14 cellular contexts compared by ENCODE assay signal in the genomic region with DNA sequence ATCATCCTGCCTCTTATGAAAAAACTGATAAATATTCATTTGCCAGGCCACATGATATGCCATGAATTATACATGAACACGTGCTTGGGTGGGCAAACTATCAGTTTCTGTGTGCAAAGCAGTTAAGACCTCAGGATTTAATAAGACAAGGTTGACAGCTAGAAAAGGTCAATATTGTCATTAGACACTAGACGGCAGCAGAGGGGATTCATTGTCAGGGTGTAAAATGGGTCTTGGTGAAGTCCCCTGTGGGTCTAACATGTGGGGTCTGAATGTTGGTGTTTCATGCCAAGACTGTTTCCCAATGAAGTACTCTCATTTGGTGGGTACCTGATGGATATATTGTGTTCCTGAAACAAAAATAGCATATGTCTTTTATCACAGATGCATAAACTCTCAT.
DNase-seq lines count a peak whose midpoint lies in the region; ATAC-seq and TF ChIP-seq lines count a peak whose summit lies in the region.
"Had no signal": no experiment of that assay in that cellular context is flagged by ENCODE, and none has a peak within 500 bp of the region (broad histone marks: within the 10 kb centered on the region; RNA-seq: fewer than 3 reads in every experiment).

No MANE protein-coding gene starts in this region.

- DNase-seq in Ammon's horn (ENCODE audit: low spot score) (peak; percentile 17), GM23338 (ENCODE audit: low spot score) (peak; percentile 29), NCI-H82 treated with DMSO at 0.1 percent for 48 hours (lab: John Stamatoyannopoulos, UW; ENCODE audit: unreplicated experiment) (peak; percentile 28), epithelial cell of proximal tubule (ENCODE audit: low read depth) (no peak), mucosa of gallbladder (ENCODE audit: low spot score) (no peak)
- DNase-seq in activated naive CD8-positive, alpha-beta T cell treated with anti-CD3 and anti-CD28 coated beads, Interleukin-2, amount 50 U/mL, for 24 hours, result no peak
- no peak for DNase-seq in stimulated activated naive B cell treated with anti-CD40 and anti-IgM and Interleukin-4, amounts not matched to agents 10 μg/mL and 1 μg/mL and 100 μg/mL, for 72 hours
- DNase-seq in activated T-cell treated with anti-CD3 and anti-CD28 coated beads, Interleukin-2, amount 50 U/mL, for 24 hours, result no peak
- DNase-seq: activated CD4-positive, CD25-positive, alpha-beta regulatory T cell; activated naive CD4-positive, alpha-beta T cell treated with anti-CD3 and anti-CD28 coated beads, Interleukin-2, amount 10 ng/mL, durations not matched to agents 7 days and 5 days; effector memory CD8-positive, alpha-beta T cell; kidney glomerular epithelial cell had no signal

- no peaks in the 10 kb centered on the region for H4K20me1 ChIP-seq in GM23338 (replicated peaks; ENCODE audit: insufficient read depth)
- H4K20me1 ChIP-seq: BLaER1 treated with 17β-estradiol and CSF1 and Interleukin-3, amounts not matched to agents 10 nM and 100 nM had no signal

- TF ChIP-seq CTCF in GM23338 (conservative IDR thresholded peaks at IDR 0.05; ENCODE audit: low read depth in 2 of 2), result peak; percentile 45 to 50
- TF ChIP-seq CTCF in epithelial cell of proximal tubule (conservative IDR thresholded peaks at IDR 0.05; ENCODE audit: low read depth, low read length), result peak; percentile 52

- no peaks in the 10 kb centered on the region for H3K36me3 Mint-ChIP-seq in GM23338 (ENCODE audit: low read depth)
- H3K36me3 Mint-ChIP-seq in activated naive CD8-positive, alpha-beta T cell treated with anti-CD3 and anti-CD28 coated beads, Interleukin-2, amount 50 U/mL, for 24 hours (ENCODE audit: low read depth), result no peaks in the 10 kb centered on the region
- H3K36me3 Mint-ChIP-seq in stimulated activated naive B cell treated with anti-CD40 and anti-IgM and Interleukin-4, amounts not matched to agents 10 μg/mL and 1 μg/mL and 100 μg/mL, for 72 hours, result no peaks in the 10 kb centered on the region
- no peaks in the 10 kb centered on the region for H3K36me3 Mint-ChIP-seq in activated T-cell treated with anti-CD3 and anti-CD28 coated beads, Interleukin-2, amount 50 U/mL, for 24 hours (ENCODE audit: low read depth)
- H3K36me3 Mint-ChIP-seq: activated naive CD4-positive, alpha-beta T cell treated with anti-CD3 and anti-CD28 coated beads, Interleukin-2, amount 10 ng/mL, durations not matched to agents 7 days and 5 days had no signal

- ATAC-seq in GM23338, result no peak
- ATAC-seq in activated naive CD8-positive, alpha-beta T cell treated with anti-CD3 and anti-CD28 coated beads, Interleukin-2, amount 50 U/mL, for 24 hours, result no peak
- ATAC-seq in stimulated activated naive B cell treated with anti-CD40 and anti-IgM and Interleukin-4, amounts not matched to agents 10 μg/mL and 1 μg/mL and 100 μg/mL, for 72 hours (replicated peaks), result no peak
- ATAC-seq: effector memory CD8-positive, alpha-beta T cell had no signal

- no peak overlapping the region for H3K4me3 Mint-ChIP-seq in GM23338
- H3K4me3 Mint-ChIP-seq in activated naive CD8-positive, alpha-beta T cell treated with anti-CD3 and anti-CD28 coated beads, Interleukin-2, amount 50 U/mL, for 24 hours, result no peak overlapping the region
- no peak overlapping the region for H3K4me3 Mint-ChIP-seq in stimulated activated naive B cell treated with anti-CD40 and anti-IgM and Interleukin-4, amounts not matched to agents 10 μg/mL and 1 μg/mL and 100 μg/mL, for 72 hours
- no peak overlapping the region for H3K4me3 Mint-ChIP-seq in activated T-cell treated with anti-CD3 and anti-CD28 coated beads, Interleukin-2, amount 50 U/mL, for 24 hours
- H3K4me3 Mint-ChIP-seq: activated naive CD4-positive, alpha-beta T cell treated with anti-CD3 and anti-CD28 coated beads, Interleukin-2, amount 10 ng/mL, durations not matched to agents 7 days and 5 days; effector memory CD8-positive, alpha-beta T cell had no signal

- H3K4me1 Mint-ChIP-seq in GM23338, result no peaks in the 10 kb centered on the region
- no peaks in the 10 kb centered on the region for H3K4me1 Mint-ChIP-seq in activated naive CD8-positive, alpha-beta T cell treated with anti-CD3 and anti-CD28 coated beads, Interleukin-2, amount 50 U/mL, for 24 hours
- no peaks in the 10 kb centered on the region for H3K4me1 Mint-ChIP-seq in stimulated activated naive B cell treated with anti-CD40 and anti-IgM and Interleukin-4, amounts not matched to agents 10 μg/mL and 1 μg/mL and 100 μg/mL, for 72 hours
- H3K4me1 Mint-ChIP-seq in activated T-cell treated with anti-CD3 and anti-CD28 coated beads, Interleukin-2, amount 50 U/mL, for 24 hours (ENCODE audit: low read depth), result no peaks in the 10 kb centered on the region
- H3K4me1 Mint-ChIP-seq: activated naive CD4-positive, alpha-beta T cell treated with anti-CD3 and anti-CD28 coated beads, Interleukin-2, amount 10 ng/mL, durations not matched to agents 7 days and 5 days had no signal

- no peak overlapping the region for H3K4me2 ChIP-seq in GM23338
- H3K4me2 ChIP-seq: BLaER1 treated with 17β-estradiol and CSF1 and Interleukin-3, amounts not matched to agents 10 nM and 100 nM had no signal

- H3K27me3 Mint-ChIP-seq in GM23338 (ENCODE audit: insufficient read depth, low read depth, poor library complexity), result peaks cover 3% of the 10 kb centered on the region
- peaks cover 16% of the 10 kb centered on the region for H3K27me3 Mint-ChIP-seq in activated naive CD8-positive, alpha-beta T cell treated with anti-CD3 and anti-CD28 coated beads, Interleukin-2, amount 50 U/mL, for 24 hours
- H3K27me3 Mint-ChIP-seq in stimulated activated naive B cell treated with anti-CD40 and anti-IgM and Interleukin-4, amounts not matched to agents 10 μg/mL and 1 μg/mL and 100 μg/mL, for 72 hours, result peaks cover 18 to 34% of the 10 kb centered on the region in 2 donors
- peaks cover 20% of the 10 kb centered on the region for H3K27me3 Mint-ChIP-seq in activated T-cell treated with anti-CD3 and anti-CD28 coated beads, Interleukin-2, amount 50 U/mL, for 24 hours

- no peaks in the 10 kb centered on the region for H3F3A ChIP-seq in GM23338 (replicated peaks; ENCODE audit: low read depth)

- H3K36me3 ChIP-seq in GM23338 (ENCODE audit: insufficient read depth), result no peaks in the 10 kb centered on the region
- H3K36me3 ChIP-seq: BLaER1 treated with 17β-estradiol and CSF1 and Interleukin-3, amounts not matched to agents 10 nM and 100 nM; HAP-1 had no signal

- no peaks in the 10 kb centered on the region for H3K9me3 Mint-ChIP-seq in GM23338
- H3K9me3 Mint-ChIP-seq in activated naive CD8-positive, alpha-beta T cell treated with anti-CD3 and anti-CD28 coated beads, Interleukin-2, amount 50 U/mL, for 24 hours, result no peaks in the 10 kb centered on the region
- peaks cover 0 to 4% of the 10 kb centered on the region in 2 donors for H3K9me3 Mint-ChIP-seq in stimulated activated naive B cell treated with anti-CD40 and anti-IgM and Interleukin-4, amounts not matched to agents 10 μg/mL and 1 μg/mL and 100 μg/mL, for 72 hours
- no peaks in the 10 kb centered on the region for H3K9me3 Mint-ChIP-seq in activated T-cell treated with anti-CD3 and anti-CD28 coated beads, Interleukin-2, amount 50 U/mL, for 24 hours
- H3K9me3 Mint-ChIP-seq: activated naive CD4-positive, alpha-beta T cell treated with anti-CD3 and anti-CD28 coated beads, Interleukin-2, amount 10 ng/mL, durations not matched to agents 7 days and 5 days; effector memory CD8-positive, alpha-beta T cell had no signal

- no peaks in the 10 kb centered on the region for H3K4me1 ChIP-seq in GM23338 (ENCODE audit: insufficient read depth)
- H3K4me1 ChIP-seq: BLaER1 treated with 17β-estradiol and CSF1 and Interleukin-3, amounts not matched to agents 10 nM and 100 nM; HAP-1 had no signal

- no peak overlapping the region for H3K27ac Mint-ChIP-seq in GM23338
- H3K27ac Mint-ChIP-seq in activated naive CD8-positive, alpha-beta T cell treated with anti-CD3 and anti-CD28 coated beads, Interleukin-2, amount 50 U/mL, for 24 hours, result no peak overlapping the region
- no peak overlapping the region for H3K27ac Mint-ChIP-seq in stimulated activated naive B cell treated with anti-CD40 and anti-IgM and Interleukin-4, amounts not matched to agents 10 μg/mL and 1 μg/mL and 100 μg/mL, for 72 hours
- H3K27ac Mint-ChIP-seq in activated T-cell treated with anti-CD3 and anti-CD28 coated beads, Interleukin-2, amount 50 U/mL, for 24 hours, result no peak overlapping the region
- H3K27ac Mint-ChIP-seq: activated naive CD4-positive, alpha-beta T cell treated with anti-CD3 and anti-CD28 coated beads, Interleukin-2, amount 10 ng/mL, durations not matched to agents 7 days and 5 days; effector memory CD8-positive, alpha-beta T cell had no signal

- H3K79me2 ChIP-seq in GM23338 (replicated peaks; ENCODE audit: insufficient read depth), result no peaks in the 10 kb centered on the region

- H3K27me3 ChIP-seq in GM23338 (ENCODE audit: insufficient read depth), result no peaks in the 10 kb centered on the region
- H3K27me3 ChIP-seq: BLaER1 treated with 17β-estradiol and CSF1 and Interleukin-3, amounts not matched to agents 10 nM and 100 nM had no signal

- H3K27ac ChIP-seq in GM23338 (ENCODE audit: low read depth), result no peak overlapping the region
- H3K27ac ChIP-seq: BLaER1 treated with 17β-estradiol and CSF1 and Interleukin-3, amounts not matched to agents 10 nM and 100 nM had no signal

- H3K4me3 ChIP-seq in GM23338, result no peak overlapping the region
- no peak overlapping the region for H3K4me3 ChIP-seq in epithelial cell of proximal tubule (ENCODE audit: low read depth, low read length)
- H3K4me3 ChIP-seq: BLaER1 treated with 17β-estradiol and CSF1 and Interleukin-3, amounts not matched to agents 10 nM and 100 nM; HAP-1 had no signal

- H2AFZ ChIP-seq in GM23338, result no peak overlapping the region

- H3K9me2 ChIP-seq in GM23338 (ENCODE audit: insufficient read depth), result no peaks in the 10 kb centered on the region

TF ChIP-seq in GM23338, 12 proteins besides CTCF, POLR2A, EP300 and RAD21 (continues in another document):
- TF ChIP-seq POLR2AphosphoS5 (IDR thresholded peaks at IDR 0.05; ENCODE audit: low read depth), result no peak
- TF ChIP-seq, protein P1, sequence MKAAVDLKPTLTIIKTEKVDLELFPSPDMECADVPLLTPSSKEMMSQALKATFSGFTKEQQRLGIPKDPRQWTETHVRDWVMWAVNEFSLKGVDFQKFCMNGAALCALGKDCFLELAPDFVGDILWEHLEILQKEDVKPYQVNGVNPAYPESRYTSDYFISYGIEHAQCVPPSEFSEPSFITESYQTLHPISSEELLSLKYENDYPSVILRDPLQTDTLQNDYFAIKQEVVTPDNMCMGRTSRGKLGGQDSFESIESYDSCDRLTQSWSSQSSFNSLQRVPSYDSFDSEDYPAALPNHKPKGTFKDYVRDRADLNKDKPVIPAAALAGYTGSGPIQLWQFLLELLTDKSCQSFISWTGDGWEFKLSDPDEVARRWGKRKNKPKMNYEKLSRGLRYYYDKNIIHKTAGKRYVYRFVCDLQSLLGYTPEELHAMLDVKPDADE (IDR thresholded peaks at IDR 0.05), result no peak
- TF ChIP-seq ZNF114 (CRISPR knock-in tag; IDR thresholded peaks at IDR 0.05), result no peak
- TF ChIP-seq NANOG (IDR thresholded peaks at IDR 0.05; ENCODE audit: borderline replicate concordance), result no peak

Comparison
In these comparisons a context has a peak if more than half of its experiments do, and no peak if none do; other contexts are left out.
1. DNase-seq: peak in Ammon's horn (single experiment), GM23338 (single experiment) and NCI-H82 treated with DMSO at 0.1 percent for 48 hours (single experiment); none in epithelial cell of proximal tubule (single experiment), activated naive CD8-positive, alpha-beta T cell treated with anti-CD3 and anti-CD28 coated beads, Interleukin-2, amount 50 U/mL, for 24 hours (single experiment), stimulated activated naive B cell treated with anti-CD40 and anti-IgM and Interleukin-4, amounts not matched to agents 10 μg/mL and 1 μg/mL and 100 μg/mL, for 72 hours (single experiment), mucosa of gallbladder (single experiment) and activated T-cell treated with anti-CD3 and anti-CD28 coated beads, Interleukin-2, amount 50 U/mL, for 24 hours (single experiment).